Comparison of ENCODE assay signal across 8 cellular contexts in the genomic region with DNA sequence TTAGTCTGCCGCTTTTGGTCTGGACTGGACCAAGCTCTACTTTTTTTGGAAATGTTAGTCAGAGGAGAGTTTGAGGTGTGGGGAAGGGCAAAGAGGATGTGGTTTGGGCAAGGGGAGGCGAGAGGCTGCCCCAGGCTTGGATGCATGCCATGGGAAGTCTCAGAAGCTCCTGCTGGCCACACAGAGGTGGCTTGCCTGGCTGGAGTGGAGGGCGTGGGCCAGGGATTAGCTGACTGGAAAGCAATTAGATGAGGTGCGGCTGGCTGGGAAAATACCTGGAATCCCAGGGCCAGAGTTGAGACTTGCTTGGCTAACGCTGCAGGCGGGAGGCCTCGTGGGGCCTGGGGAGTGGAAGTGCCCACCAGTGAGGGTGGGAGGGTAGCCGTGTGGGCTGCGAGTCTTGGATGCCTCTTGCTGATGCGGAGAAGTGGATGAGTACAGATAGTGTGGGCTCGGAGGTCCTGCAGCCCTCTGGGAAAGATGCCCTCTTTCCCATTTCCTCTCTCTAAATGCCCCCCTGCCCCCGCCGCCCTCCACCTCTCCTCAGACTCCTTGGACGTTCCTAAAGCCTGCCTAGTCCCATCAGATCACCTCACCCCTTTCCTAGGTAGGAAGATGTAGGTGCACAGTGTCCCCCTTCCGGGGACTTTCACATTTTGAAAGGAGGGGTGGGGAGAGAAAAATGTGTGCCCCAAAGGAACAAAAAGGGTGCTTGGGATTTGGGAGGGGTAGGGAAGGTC.
DNase-seq lines count a peak whose midpoint lies in the region; ATAC-seq and TF ChIP-seq lines count a peak whose summit lies in the region.

No MANE protein-coding gene starts in this region.

- ATAC-seq in aorta (ENCODE audit: low FRiP score), result no peak
- ATAC-seq in HG02763 (IDR thresholded peaks at IDR 0.05; ENCODE audit: unreplicated experiment), result no peak

- TF ChIP-seq CTCF in astrocyte of the spinal cord (IDR thresholded peaks at IDR 0.05; ENCODE audit: low read depth, low read length) (no peak), lower leg skin (IDR thresholded peaks at IDR 0.05) (no peak)

- TF ChIP-seq POLR2A in lower leg skin (IDR thresholded peaks at IDR 0.05), result no peak

- H3K9me3 ChIP-seq in aorta (ENCODE audit: control insufficient read depth, low read length), result no peaks in the 10 kb centered on the region

- peak; percentile 27 for DNase-seq in activated T-cell treated with anti-CD3 and anti-CD28 coated beads, Interleukin-2, amount 50 U/mL, for 1 hour
- no peak for DNase-seq in activated T-cell treated with anti-CD3 and anti-CD28 coated beads for 4 hours
- DNase-seq in OCI-M1 (lab: John Stamatoyannopoulos, UW), result peak; percentile 72
- peak; percentile 86 for DNase-seq in astrocyte of the spinal cord (ENCODE audit: low read depth, low spot score)
- peak; percentile 51 to 82 for DNase-seq in lower leg skin (ENCODE audit: low spot score in 2 of 2)
- peak; percentile 83 to 89 for DNase-seq in aorta
- DNase-seq in stimulated activated naive CD4-positive, alpha-beta T cell treated with Interleukin-2 at 50 U/mL for 16 hours (lab: John Stamatoyannopoulos, UW), result no peak

- 46 to 48% methylated on average over 15 of the region's 15 CpGs for WGBS in lower leg skin, 2 donors
- 56 to 58% methylated on average over 15 of the region's 15 CpGs for WGBS in aorta, 2 donors

- H3K4me3 ChIP-seq in astrocyte of the spinal cord (ENCODE audit: low read depth, low read length) (no peak overlapping the region), lower leg skin (ENCODE audit: low read depth, poor library complexity, severe bottlenecking) (no peak overlapping the region), aorta (ENCODE audit: low read length in 2 of 2) (no peak overlapping the region)

- H3K27ac ChIP-seq in aorta (ENCODE audit: low read depth in 1 of 2, low read length in 2 of 2), result no peak overlapping the region

- intact Hi-C loops in lower leg skin (cut with DNase I; ENCODE audit: low total_unique reads) (no loop called here), aorta (cut with DNase I) (loop anchor here in 1 of 2 donors (2.0 to 5.0 kb wide), 2 partner anchors 39 to 50 kb away; no protein-coding TSS in a partner anchor)

- H3K36me3 ChIP-seq in aorta (ENCODE audit: control insufficient read depth in 1 of 2, insufficient read depth in 2 of 2, low read length in 1 of 2), result no peaks in the 10 kb centered on the region

- in situ Hi-C loops in astrocyte of the spinal cord (cut with HindIII; ENCODE audit: low sequenced_read_pairs), result no loop called here

- no peaks in the 10 kb centered on the region for H3K27me3 ChIP-seq in aorta (ENCODE audit: control insufficient read depth in 1 of 2, insufficient read depth in 2 of 2, low read length in 1 of 2)

- peaks cover 0 to 4% of the 10 kb centered on the region in 2 donors for H3K4me1 ChIP-seq in aorta (ENCODE audit: control insufficient read depth in 1 of 2, insufficient read depth in 2 of 2, low read length in 2 of 2)

Comparison
In these comparisons a context has a peak if more than half of its experiments do, and no peak if none do; other contexts are left out.
1. DNase-seq: peak in activated T-cell treated with anti-CD3 and anti-CD28 coated beads, Interleukin-2, amount 50 U/mL, for 1 hour (single experiment), OCI-M1 (single experiment), astrocyte of the spinal cord (single experiment), lower leg skin (2 of 2) and aorta (2 of 2); none in activated T-cell treated with anti-CD3 and anti-CD28 coated beads for 4 hours (single experiment) and stimulated activated naive CD4-positive, alpha-beta T cell treated with Interleukin-2 at 50 U/mL for 16 hours (single experiment).